1 cellular context compared by ENCODE assay signal in genomic region chrX:140439455-140439854, GRCh38.
TF ChIP-seq lines count a peak whose summit lies in the region.

No MANE protein-coding gene starts in this region.

TF ChIP-seq in HepG2, 621 proteins besides CTCF, POLR2A, EP300 and RAD21 (continued from another document):
- TF ChIP-seq, protein P1, sequence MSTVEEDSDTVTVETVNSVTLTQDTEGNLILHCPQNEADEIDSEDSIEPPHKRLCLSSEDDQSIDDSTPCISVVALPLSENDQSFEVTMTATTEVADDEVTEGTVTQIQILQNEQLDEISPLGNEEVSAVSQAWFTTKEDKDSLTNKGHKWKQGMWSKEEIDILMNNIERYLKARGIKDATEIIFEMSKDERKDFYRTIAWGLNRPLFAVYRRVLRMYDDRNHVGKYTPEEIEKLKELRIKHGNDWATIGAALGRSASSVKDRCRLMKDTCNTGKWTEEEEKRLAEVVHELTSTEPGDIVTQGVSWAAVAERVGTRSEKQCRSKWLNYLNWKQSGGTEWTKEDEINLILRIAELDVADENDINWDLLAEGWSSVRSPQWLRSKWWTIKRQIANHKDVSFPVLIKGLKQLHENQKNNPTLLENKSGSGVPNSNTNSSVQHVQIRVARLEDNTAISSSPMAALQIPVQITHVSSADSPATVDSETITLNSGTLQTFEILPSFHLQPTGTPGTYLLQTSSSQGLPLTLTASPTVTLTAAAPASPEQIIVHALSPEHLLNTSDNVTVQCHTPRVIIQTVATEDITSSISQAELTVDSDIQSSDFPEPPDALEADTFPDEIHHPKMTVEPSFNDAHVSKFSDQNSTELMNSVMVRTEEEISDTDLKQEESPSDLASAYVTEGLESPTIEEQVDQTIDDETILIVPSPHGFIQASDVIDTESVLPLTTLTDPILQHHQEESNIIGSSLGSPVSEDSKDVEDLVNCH (CRISPR knock-in tag; IDR thresholded peaks at IDR 0.05), result no peak
- TF ChIP-seq ZNF747 (CRISPR knock-in tag; IDR thresholded peaks at IDR 0.05; ENCODE audit: borderline replicate concordance) (no peak), HDAC1 (CRISPR knock-in tag; IDR thresholded peaks at IDR 0.05) (no peak), SOX13 (IDR thresholded peaks at IDR 0.05) (no peak), SOX13 (CRISPR knock-in tag; conservative IDR thresholded peaks at IDR 0.05 in 1 of 2, IDR thresholded peaks at IDR 0.05 in 1 of 2) (peak in 1 of 2 experiments; percentile 22; a peak in 1 of 4 replicates), MYNN (CRISPR knock-in tag; IDR thresholded peaks at IDR 0.05; ENCODE audit: low read depth) (no peak), IRF1 (CRISPR knock-in tag; IDR thresholded peaks at IDR 0.05; ENCODE audit: low read depth) (no peak), ZNF333 (CRISPR knock-in tag; IDR thresholded peaks at IDR 0.05; ENCODE audit: borderline replicate concordance) (no peak)
- TF ChIP-seq, protein P2, sequence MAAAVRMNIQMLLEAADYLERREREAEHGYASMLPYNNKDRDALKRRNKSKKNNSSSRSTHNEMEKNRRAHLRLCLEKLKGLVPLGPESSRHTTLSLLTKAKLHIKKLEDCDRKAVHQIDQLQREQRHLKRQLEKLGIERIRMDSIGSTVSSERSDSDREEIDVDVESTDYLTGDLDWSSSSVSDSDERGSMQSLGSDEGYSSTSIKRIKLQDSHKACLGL (CRISPR knock-in tag; IDR thresholded peaks at IDR 0.05), result no peak
